Comparison of ENCODE assay signal across 24 cellular contexts in genomic region chr5:107321906-107322305, GRCh38.
"Had no signal": no experiment of that assay in that cellular context is flagged by ENCODE, and none has a peak within 500 bp of the region (broad histone marks: within the 10 kb centered on the region; RNA-seq: fewer than 3 reads in every experiment).

No MANE protein-coding gene starts in this region.

- H3K27me3 Mint-ChIP-seq: stimulated activated memory B cell treated with anti-CD40 and anti-IgM and Interleukin-4, amounts not matched to agents 10 μg/mL and 1 μg/mL and 100 μg/mL, for 72 hours; stimulated activated naive CD8-positive, alpha-beta T cell treated with anti-CD3 and anti-CD28 coated beads, Interleukin-15, amount 100 ng/mL, for 72 hours had no signal

- H3K36me3 Mint-ChIP-seq: immature natural killer cell; naive B cell; stimulated activated memory B cell treated with anti-CD40 and anti-IgM and Interleukin-4, amounts not matched to agents 10 μg/mL and 1 μg/mL and 100 μg/mL, for 72 hours had no signal

- H3K9me3 ChIP-seq: left ventricle myocardium inferior, lower lobe of right lung, prostate gland, right lobe of liver, testis, tibial nerve, upper lobe of right lung, vagina had no signal

- H2AFZ ChIP-seq: parathyroid adenoma had no signal

- H3K27ac ChIP-seq: coronary artery, foreskin keratinocyte, left ventricle myocardium inferior, lower lobe of right lung, parathyroid adenoma, prostate gland, right lobe of liver, testis, tibial nerve, upper lobe of right lung, vagina had no signal

- H3K4me1 ChIP-seq: left ventricle myocardium inferior, lower lobe of right lung, parathyroid adenoma, prostate gland, right lobe of liver, testis, tibial nerve, upper lobe of right lung, vagina had no signal

- H3K79me2 ChIP-seq: parathyroid adenoma had no signal

- H3K27me3 ChIP-seq: foreskin keratinocyte, right lobe of liver, testis, tibial nerve, upper lobe of right lung, vagina had no signal

- ATAC-seq: foreskin keratinocyte; left cardiac atrium; lower lobe of right lung; right lobe of liver; stimulated activated memory B cell treated with anti-CD40 and anti-IgM and Interleukin-4, amounts not matched to agents 10 μg/mL and 1 μg/mL and 100 μg/mL, for 72 hours; stimulated activated naive CD8-positive, alpha-beta T cell treated with anti-CD3 and anti-CD28 coated beads, Interleukin-15, amount 100 ng/mL, for 72 hours; upper lobe of right lung had no signal

- H3K27ac Mint-ChIP-seq: immature natural killer cell; naive B cell; nephron; stimulated activated memory B cell treated with anti-CD40 and anti-IgM and Interleukin-4, amounts not matched to agents 10 μg/mL and 1 μg/mL and 100 μg/mL, for 72 hours; stimulated activated naive CD8-positive, alpha-beta T cell treated with anti-CD3 and anti-CD28 coated beads, Interleukin-15, amount 100 ng/mL, for 72 hours had no signal

- H3K9me3 Mint-ChIP-seq: immature natural killer cell; nephron; stimulated activated memory B cell treated with anti-CD40 and anti-IgM and Interleukin-4, amounts not matched to agents 10 μg/mL and 1 μg/mL and 100 μg/mL, for 72 hours had no signal

- H3K36me3 ChIP-seq: left ventricle myocardium inferior, lower lobe of right lung, prostate gland, right lobe of liver, tibial nerve, upper lobe of right lung, vagina had no signal

- DNase-seq: effector memory CD4-positive, alpha-beta T cell; erythroblast; immature natural killer cell; kidney; left cardiac atrium; left ventricle myocardium inferior; lower lobe of right lung; mesendoderm; naive B cell; occipital lobe; retina; right lobe of liver; stimulated activated CD4-positive, alpha-beta T cell treated with anti-CD3 and anti-CD28 coated beads, Interleukin-4, amount 100 ng/mL, for 24 hours; stimulated activated naive CD8-positive, alpha-beta T cell treated with anti-CD3 and anti-CD28 coated beads, Interleukin-15, amount 100 ng/mL, for 72 hours; testis; upper lobe of right lung had no signal

- H3K4me3 ChIP-seq: coronary artery, left ventricle myocardium inferior, lower lobe of right lung, prostate gland, right lobe of liver, testis, tibial nerve, upper lobe of right lung, vagina had no signal

- H3K4me3 Mint-ChIP-seq: immature natural killer cell; naive B cell; nephron; stimulated activated memory B cell treated with anti-CD40 and anti-IgM and Interleukin-4, amounts not matched to agents 10 μg/mL and 1 μg/mL and 100 μg/mL, for 72 hours; stimulated activated naive CD8-positive, alpha-beta T cell treated with anti-CD3 and anti-CD28 coated beads, Interleukin-15, amount 100 ng/mL, for 72 hours had no signal

- H3K9ac ChIP-seq: parathyroid adenoma had no signal

- H3K4me1 Mint-ChIP-seq: naive B cell; stimulated activated memory B cell treated with anti-CD40 and anti-IgM and Interleukin-4, amounts not matched to agents 10 μg/mL and 1 μg/mL and 100 μg/mL, for 72 hours; stimulated activated naive CD8-positive, alpha-beta T cell treated with anti-CD3 and anti-CD28 coated beads, Interleukin-15, amount 100 ng/mL, for 72 hours had no signal
